16 cellular contexts compared by ENCODE assay signal in the genomic region with DNA sequence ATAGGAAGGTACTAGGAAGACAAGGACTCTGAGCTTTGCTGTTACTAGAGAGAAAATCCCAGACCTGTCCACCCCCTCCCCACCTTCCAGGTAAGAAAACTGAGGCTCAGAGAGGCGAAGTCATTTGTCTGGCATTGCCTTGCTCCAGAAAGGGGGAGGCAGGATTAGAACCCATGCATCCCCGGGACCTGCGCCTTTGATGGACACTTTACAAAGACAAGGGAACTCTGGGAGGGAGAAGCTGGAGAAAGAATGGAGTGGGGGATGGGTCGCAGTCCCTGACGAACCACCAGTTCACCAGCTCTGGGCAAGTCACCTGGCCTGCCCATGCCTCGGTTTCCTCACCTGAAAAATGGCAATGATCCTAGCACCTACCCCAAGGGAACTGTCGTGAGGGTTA. TPM values are rescaled to one million over a fixed set of nuclear protein-coding genes. Genes with fewer than 3 reads are reported as not detected.
DNase-seq lines count a peak whose midpoint lies in the region; ATAC-seq and TF ChIP-seq lines count a peak whose summit lies in the region.
"Had no signal": no experiment of that assay in that cellular context is flagged by ENCODE, and none has a peak within 500 bp of the region (broad histone marks: within the 10 kb centered on the region; RNA-seq: fewer than 3 reads in every experiment).

No MANE protein-coding gene starts in this region.

- no peaks in the 10 kb centered on the region for H3K9me3 ChIP-seq in PC-3 (ENCODE audit: low read length)
- no peaks in the 10 kb centered on the region for H3K9me3 ChIP-seq in body of pancreas
- no peaks in the 10 kb centered on the region for H3K9me3 ChIP-seq in esophagus squamous epithelium
- no peaks in the 10 kb centered on the region for H3K9me3 ChIP-seq in skeletal muscle satellite cell (replicated peaks; ENCODE audit: low read length)
- H3K9me3 ChIP-seq: SJSA1 had no signal

- TF ChIP-seq POLR2A in body of pancreas (IDR thresholded peaks at IDR 0.05) (no peak), esophagus squamous epithelium (IDR thresholded peaks at IDR 0.05) (no peak)

- H4K20me1 ChIP-seq in PC-3 (ENCODE audit: low read length): no peaks in the 10 kb centered on the region

- DNase-seq in PC-3 (no peak), body of pancreas (peak in 1 of 4 donors; percentile 18), esophagus squamous epithelium (lab: John Stamatoyannopoulos, UW) (no peak)
- DNase-seq in effector CD4-positive, alpha-beta T cell: no peak
- DNase-seq: AML-193; DMS153; IMR-90; Kasumi-1; NCI-H187; NCI-H526 treated with DMSO at 0.1 percent for 48 hours; NK-92 treated with Interleukin-12 subunit alpha and Interleukin-12 subunit beta, amount 100 ng/mL, for 24 hours had no signal

- no peaks in the 10 kb centered on the region for H3K36me3 ChIP-seq in PC-3 (ENCODE audit: low read depth, low read length)
- no peaks in the 10 kb centered on the region for H3K36me3 ChIP-seq in body of pancreas (replicated peaks in 1 of 2; ENCODE audit: insufficient read depth in 1 of 2, low read depth in 2 of 2)
- H3K36me3 ChIP-seq in esophagus squamous epithelium: no peaks in the 10 kb centered on the region
- H3K36me3 ChIP-seq in skeletal muscle satellite cell (ENCODE audit: insufficient read depth, low read length): no peaks in the 10 kb centered on the region
- H3K36me3 ChIP-seq: SJSA1 had no signal

- no peak overlapping the region for H3K4me3 Mint-ChIP-seq in activated T-helper 17 cell treated with anti-CD3 and anti-CD28 coated beads, Interleukin-2, amount 50 U/mL, for 72 hours
- H3K4me3 Mint-ChIP-seq: CD14-positive monocyte had no signal

- H3K4me1 Mint-ChIP-seq in activated T-helper 17 cell treated with anti-CD3 and anti-CD28 coated beads, Interleukin-2, amount 50 U/mL, for 72 hours: no peaks in the 10 kb centered on the region

- no peaks in the 10 kb centered on the region for H3K9me2 ChIP-seq in PC-3 (replicated peaks; ENCODE audit: low read length)

- H3K79me2 ChIP-seq in PC-3 (ENCODE audit: low read length): no peaks in the 10 kb centered on the region

- H3K27ac Mint-ChIP-seq in activated T-helper 17 cell treated with anti-CD3 and anti-CD28 coated beads, Interleukin-2, amount 50 U/mL, for 72 hours: no peak overlapping the region

- H3K9ac ChIP-seq in PC-3 (ENCODE audit: low read length) (no peak overlapping the region), skeletal muscle satellite cell (ENCODE audit: low read depth, low read length) (no peak overlapping the region)

- H3K4me3 ChIP-seq in PC-3 (ENCODE audit: low read length): no peak overlapping the region
- H3K4me3 ChIP-seq in body of pancreas: no peak overlapping the region
- no peak overlapping the region for H3K4me3 ChIP-seq in esophagus squamous epithelium
- H3K4me3 ChIP-seq in skeletal muscle satellite cell (ENCODE audit: low read length): no peak overlapping the region
- H3K4me3 ChIP-seq: SJSA1 had no signal

- peak overlapping the region; percentile 29 for H2AFZ ChIP-seq in PC-3 (ENCODE audit: low read length)

- WGBS in body of pancreas, 2 donors: 52 to 57% methylated on average over 7 of the region's 7 CpGs
- WGBS in esophagus squamous epithelium, 2 donors: 70 to 77% methylated on average over 3 to 4 of the region's 7 CpGs

- H3F3A ChIP-seq in PC-3 (ENCODE audit: low read length, unreplicated experiment): no peaks in the 10 kb centered on the region

- H3K4me2 ChIP-seq in PC-3 (ENCODE audit: low read length) (peak overlapping the region; percentile 56), skeletal muscle satellite cell (ENCODE audit: low read length) (peak overlapping the region; percentile 62)

- intact Hi-C loops in PC-3 (cut with micrococcal nuclease) (loop anchor here (2.0 kb wide), 1 partner anchor 22 kb away; no protein-coding TSS in a partner anchor), body of pancreas (cut with DNase I) (no loop called here), esophagus squamous epithelium (cut with DNase I) (no loop called here)

- H3K27me3 ChIP-seq in PC-3 (ENCODE audit: low read length) (no peaks in the 10 kb centered on the region), body of pancreas (no peaks in the 10 kb centered on the region), esophagus squamous epithelium (peaks cover 0 to 4% (median 0%) of the 10 kb centered on the region in 4 donors), skeletal muscle satellite cell (ENCODE audit: control insufficient read depth, insufficient read depth, low read length) (peaks cover 18% of the 10 kb centered on the region)
- H3K27me3 ChIP-seq: SJSA1 had no signal

- H3K27ac ChIP-seq in PC-3 (ENCODE audit: low read length) (peak overlapping the region; percentile 21; the same call in 1 of the 2 replicates), body of pancreas (peak overlapping the region; percentile 64 to 80 (median 76)), esophagus squamous epithelium (peak overlapping the region; percentile 72 to 89 (median 77))
- H3K27ac ChIP-seq: SJSA1 had no signal

- no TSS peak for BruUV-seq in PC-3 (replicated peaks; lab: Mats Ljungman, UMichigan)

- H3K9me3 Mint-ChIP-seq in activated T-helper 17 cell treated with anti-CD3 and anti-CD28 coated beads, Interleukin-2, amount 50 U/mL, for 72 hours: no peaks in the 10 kb centered on the region

- POLR2A ChIA-PET in PC-3 (lab: Charles Lee; ENCODE audit: unreplicated experiment): interaction anchor here (0.6 kb wide), 1 partner anchor 27 kb away, joined by 3 read pairs; no protein-coding TSS in a partner anchor

- ATAC-seq in PC-3: no peak
- no peak for ATAC-seq in body of pancreas
- no peak for ATAC-seq in activated T-helper 17 cell treated with anti-CD3 and anti-CD28 coated beads, Interleukin-2, amount 50 U/mL, for 72 hours (replicated peaks)
- ATAC-seq in HG03521 (IDR thresholded peaks at IDR 0.05; ENCODE audit: unreplicated experiment): no peak

- no peaks in the 10 kb centered on the region for H3K36me3 Mint-ChIP-seq in activated T-helper 17 cell treated with anti-CD3 and anti-CD28 coated beads, Interleukin-2, amount 50 U/mL, for 72 hours (ENCODE audit: low read depth)

- H3K4me1 ChIP-seq in PC-3 (ENCODE audit: insufficient read depth, low read length) (peaks cover 24% of the 10 kb centered on the region), body of pancreas (peaks cover 22% of the 10 kb centered on the region), esophagus squamous epithelium (peaks cover 16 to 65% (median 29%) of the 10 kb centered on the region in 3 donors), skeletal muscle satellite cell (ENCODE audit: control insufficient read depth, insufficient read depth, low read length) (peaks cover 12% of the 10 kb centered on the region)

- CTCF ChIA-PET in PC-3 (lab: Charles Lee): no interaction called here

- H3K27me3 Mint-ChIP-seq in activated T-helper 17 cell treated with anti-CD3 and anti-CD28 coated beads, Interleukin-2, amount 50 U/mL, for 72 hours: peaks cover 10% of the 10 kb centered on the region

- TF ChIP-seq CTCF in PC-3 (conservative IDR thresholded peaks at IDR 0.05; ENCODE audit: low read depth, low read length) (no peak), body of pancreas (IDR thresholded peaks at IDR 0.05) (no peak), esophagus squamous epithelium (IDR thresholded peaks at IDR 0.05) (no peak)

RNA-seq across cellular contexts. Expression of a gene that starts 10.8 kb away (rescaled TPM):
- total RNA-seq in PC-3 (2014; rRNA removed) (1.6 and 2.4 TPM in 2 replicates), body of pancreas (1 to 10 TPM; 5.2 to 6.3 TPM), esophagus squamous epithelium (1 to 10 TPM; 2.8 to 7.5 (median 4.8) TPM)
- 0.22 and 1.0 TPM in 2 replicates for total RNA-seq in skeletal muscle satellite cell (2012; rRNA removed)
- not detected for total RNA-seq in activated T-helper 17 cell treated with anti-CD3 and anti-CD28 coated beads, Interleukin-2, amount 50 U/mL, for 72 hours

RNA-seq across cellular contexts. Expression of a gene that starts 57.9 kb away (rescaled TPM):
- total RNA-seq in PC-3 (2014; rRNA removed): 78.2 and 82.6 TPM in 2 replicates
- total RNA-seq in body of pancreas: 10 to 100 TPM; 21.1 to 27.8 TPM
- 100 to 1,000 TPM; 315 to 901 (median 457) TPM for total RNA-seq in esophagus squamous epithelium
- 60.6 and 64.0 TPM in 2 replicates for total RNA-seq in skeletal muscle satellite cell (2012; rRNA removed)
- total RNA-seq in activated T-helper 17 cell treated with anti-CD3 and anti-CD28 coated beads, Interleukin-2, amount 50 U/mL, for 72 hours: 10 to 100 TPM; 25.7 to 26.4 TPM

Comparison
In these comparisons a context has a peak if more than half of its experiments do, and no peak if none do; other contexts are left out.
1. H3K27ac ChIP-seq: peak in every context shown above with its lines; median percentile 77 in esophagus squamous epithelium; 76 in body of pancreas; 21 in PC-3.